ENCODE assay signal across 9 cellular contexts in the genomic region with DNA sequence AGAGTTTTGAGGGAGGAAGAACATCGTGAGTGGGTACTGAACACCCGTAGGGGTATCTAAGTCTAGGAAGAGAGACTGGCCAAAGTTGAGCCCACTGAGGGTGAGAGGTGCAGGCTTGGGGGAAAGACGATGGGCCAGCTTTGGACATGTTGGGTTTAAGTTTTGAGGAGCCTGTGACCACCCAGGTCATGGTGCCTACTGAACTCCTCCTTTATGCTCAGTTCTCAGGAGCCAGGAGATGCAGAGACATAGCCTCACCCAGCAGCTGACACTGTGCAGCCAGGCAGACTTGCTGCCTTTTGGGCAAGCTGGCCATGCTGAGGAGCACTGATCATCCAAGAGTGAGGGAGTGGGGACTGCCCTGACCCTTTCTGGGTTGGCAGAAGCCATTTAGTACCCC.
"Had no signal": no experiment of that assay in that cellular context is flagged by ENCODE, and none has a peak within 500 bp of the region (broad histone marks: within the 10 kb centered on the region; RNA-seq: fewer than 3 reads in every experiment).

No MANE protein-coding gene starts in this region.

- H3K4me3 ChIP-seq: GM23248, HAP-1, K562 had no signal

- H3K9me3 ChIP-seq: HAP-1 had no signal

- ATAC-seq: HCT116, K562 had no signal

- FAIRE-seq: K562 had no signal

- H3K9ac ChIP-seq: GM23248 had no signal

- H3K4me1 ChIP-seq: HAP-1 had no signal

- H3K4me3 Mint-ChIP-seq: HFFc6 had no signal

- H3K36me3 ChIP-seq: HAP-1 had no signal

- DNase-seq: GM23248, GOT3, H7, HFFc6, IMR-90 had no signal

- H2AFZ ChIP-seq: GM23248 had no signal

- H3K27ac Mint-ChIP-seq: HFFc6 had no signal

- H3K27ac ChIP-seq: GM23248, HL-60 had no signal
